In the genomic region with DNA sequence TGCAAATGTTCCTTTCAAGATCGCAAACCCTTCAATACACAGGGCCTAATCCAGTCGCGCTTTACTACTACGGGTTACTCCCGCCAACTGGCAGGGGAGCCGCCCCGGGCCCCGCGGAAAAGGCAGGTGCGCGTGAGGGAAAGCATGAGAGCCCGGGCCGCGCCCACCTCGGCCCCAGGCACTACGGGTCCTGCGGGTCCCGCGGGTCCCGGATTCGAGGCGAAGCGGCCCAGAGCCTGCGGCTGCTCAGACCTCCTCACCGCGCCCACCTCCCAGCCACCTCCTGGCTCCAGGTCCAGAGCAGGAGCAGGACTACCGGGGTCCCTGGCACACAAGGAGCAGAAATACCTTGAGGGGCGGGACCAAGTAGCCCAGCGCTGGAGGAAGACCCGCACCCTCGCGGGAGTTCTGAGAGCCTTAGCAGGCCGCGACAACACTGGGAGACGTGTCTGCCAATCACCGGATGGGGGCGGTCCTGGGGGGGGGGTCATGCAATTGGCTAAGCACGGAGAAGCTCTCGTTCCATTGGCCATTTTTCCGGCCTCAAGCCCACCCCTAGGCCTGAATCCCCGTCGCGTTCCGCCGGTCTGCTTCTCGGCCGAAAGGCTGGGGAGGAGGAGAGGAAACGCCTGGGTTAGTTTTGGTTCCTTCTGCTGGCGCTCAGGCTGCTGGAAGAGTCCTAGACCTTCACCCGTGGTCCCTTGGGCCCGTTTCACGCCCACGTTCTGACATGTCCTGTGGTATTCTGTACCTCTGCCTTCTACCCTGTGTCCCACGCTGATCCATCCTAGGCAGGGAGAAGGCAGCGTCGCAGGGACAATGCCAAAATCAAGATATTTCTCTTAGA, we compare ENCODE assay signal across 8 cellular contexts. TPM values are rescaled to one million over a fixed set of nuclear protein-coding genes. Genes with fewer than 3 reads are reported as not detected.
DNase-seq lines count a peak whose midpoint lies in the region; ATAC-seq, FAIRE-seq and TF ChIP-seq lines count a peak whose summit lies in the region.

No MANE protein-coding gene starts in this region.

- no peaks in the 10 kb centered on the region for H3K9me2 ChIP-seq in OCI-LY1 (ENCODE audit: low read depth, low read length)

- no peaks in the 10 kb centered on the region for H3K9me3 ChIP-seq in OCI-LY1 (ENCODE audit: low read length)
- H3K9me3 ChIP-seq in mucosa of descending colon: no peaks in the 10 kb centered on the region

- H3K27me3 ChIP-seq in OCI-LY1 (ENCODE audit: insufficient read depth, low read length): no peaks in the 10 kb centered on the region

- H3F3A ChIP-seq in OCI-LY1 (ENCODE audit: insufficient read depth, low read length): peaks cover 12% of the 10 kb centered on the region; the same call in 1 of the 2 replicates

- H3K4me1 ChIP-seq in OCI-LY1 (ENCODE audit: insufficient read depth, low read length, severe bottlenecking) (peaks cover 13% of the 10 kb centered on the region), mucosa of descending colon (ENCODE audit: low read depth) (no peaks in the 10 kb centered on the region)

- H3K9ac ChIP-seq in OCI-LY1 (ENCODE audit: low read length): peak overlapping the region; percentile 78

- H3K36me3 ChIP-seq in OCI-LY1 (ENCODE audit: insufficient read depth, low read length) (peaks cover 26% of the 10 kb centered on the region), mucosa of descending colon (ENCODE audit: low read depth) (no peaks in the 10 kb centered on the region)

- no peaks in the 10 kb centered on the region for H3K79me2 ChIP-seq in OCI-LY1 (ENCODE audit: insufficient read depth, low read length)

- DNase-seq in COR-L47 (lab: John Stamatoyannopoulos, UW) (peak; percentile 97), HTR-8/SVneo (ENCODE audit: insufficient read length, low spot score) (peak; percentile 86), activated T-cell treated with anti-CD3 and anti-CD28 coated beads for 48 hours (ENCODE audit: low read depth) (peak; percentile 83), epithelial cell of proximal tubule (ENCODE audit: low read depth) (peak; percentile 70), mucosa of descending colon (peak; percentile 93 to 95 (median 94))
- peak; percentile 65 to 80 for DNase-seq in stimulated activated CD8-positive, alpha-beta memory T cell treated with anti-CD3 and anti-CD28 coated beads, Interleukin-4, amount 100 ng/mL, for 1 hour (ENCODE audit: low read depth in 2 of 2, low spot score in 1 of 2)

- H3K4me2 ChIP-seq in OCI-LY1 (ENCODE audit: low read length): peak overlapping the region; percentile 92

- H3K4me3 ChIP-seq in OCI-LY1 (ENCODE audit: low read depth, low read length, poor library complexity, severe bottlenecking): peak overlapping the region; percentile 60
- H3K4me3 ChIP-seq in epithelial cell of proximal tubule (ENCODE audit: low read depth, low read length): peak overlapping the region; percentile 67
- peak overlapping the region; percentile 46 for H3K4me3 ChIP-seq in mucosa of descending colon

- TF ChIP-seq CTCF in OCI-LY1 (IDR thresholded peaks at IDR 0.05; ENCODE audit: low read length): no peak
- TF ChIP-seq CTCF in epithelial cell of proximal tubule (conservative IDR thresholded peaks at IDR 0.05; ENCODE audit: low read depth, low read length): no peak
- TF ChIP-seq CTCF in mucosa of descending colon (IDR thresholded peaks at IDR 0.05): no peak

- intact Hi-C loops in mucosa of descending colon (cut with DNase I, micrococcal nuclease): no loop called here

- peak overlapping the region; percentile 36 for H3K27ac ChIP-seq in OCI-LY1 (ENCODE audit: low read depth, low read length, poor library complexity, severe bottlenecking)

- peak; percentile 92 for ATAC-seq in GM21367 (IDR thresholded peaks at IDR 0.05; ENCODE audit: unreplicated experiment)
- peak; percentile 99 for ATAC-seq in mucosa of descending colon

- H2AFZ ChIP-seq in OCI-LY1 (ENCODE audit: low read length): peak overlapping the region; percentile 82

- no peaks in the 10 kb centered on the region for H4K20me1 ChIP-seq in OCI-LY1 (ENCODE audit: insufficient read depth, low read length)

- FAIRE-seq in HTR-8/SVneo (lab: Jason Lieb, UNC): peak; percentile 44

RNA-seq across cellular contexts. Expression of a gene that starts 29.0 kb away (rescaled TPM):
- total RNA-seq in epithelial cell of proximal tubule: 3.5 and 6.5 TPM in 2 replicates
- total RNA-seq in mucosa of descending colon: under 1 TPM; 0.24 to 0.70 (median 0.58) TPM

Comparison
In these comparisons a context has a peak if more than half of its experiments do, and no peak if none do; other contexts are left out.
1. Peak in every context shown above with its lines: DNase-seq, ATAC-seq, H3K4me3 ChIP-seq and H3K27ac ChIP-seq.